ENCODE assay signal across 8 cellular contexts in the genomic region with DNA sequence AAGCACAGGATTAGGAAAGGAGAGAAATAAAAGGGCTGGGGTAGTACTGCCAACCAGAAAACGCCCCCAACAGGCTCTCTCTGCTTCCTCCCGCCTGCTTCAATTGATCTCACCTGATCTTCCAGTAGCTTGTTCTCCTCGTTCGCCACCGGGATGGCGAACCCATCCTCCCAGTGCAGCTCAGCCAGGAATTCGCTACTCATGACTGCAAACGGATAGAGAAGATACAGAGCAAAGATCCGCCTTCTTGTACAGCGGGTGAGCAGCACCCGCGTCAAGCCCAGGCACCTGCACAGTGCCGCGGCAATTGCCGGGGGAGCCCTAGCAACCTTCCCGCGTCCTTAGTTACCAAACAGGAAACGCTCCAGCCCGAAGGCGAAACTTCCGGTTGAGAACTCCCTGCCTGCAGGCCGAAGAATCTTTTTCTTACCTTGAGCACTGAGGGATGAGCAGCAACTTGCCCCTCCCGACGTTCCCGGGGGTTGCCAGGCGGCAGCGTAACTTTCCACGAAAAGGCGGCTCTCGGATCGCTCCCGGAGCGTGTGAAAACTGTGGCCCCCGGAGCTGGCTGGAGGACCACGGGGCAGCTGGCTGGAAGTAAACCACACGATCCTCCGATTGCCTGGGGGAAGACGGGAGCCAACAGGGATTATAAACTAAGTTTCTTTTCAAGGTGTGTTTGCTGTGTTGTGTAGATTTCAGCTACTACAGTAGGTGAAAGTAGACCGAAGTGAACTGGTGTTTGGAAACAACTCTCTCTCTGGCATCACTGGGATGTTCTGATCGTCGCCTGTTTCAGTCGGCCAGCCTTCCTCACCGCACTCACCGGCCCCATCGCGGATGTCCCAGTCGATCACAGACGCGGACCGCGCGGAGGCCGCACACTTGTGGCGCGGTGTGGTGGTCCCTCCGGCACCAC. TPM values are rescaled to one million over a fixed set of nuclear protein-coding genes. Genes with fewer than 3 reads are reported as not detected.
DNase-seq lines count a peak whose midpoint lies in the region; ATAC-seq and TF ChIP-seq lines count a peak whose summit lies in the region.

A gene (minus strand): TSS at position 312 of the 919 bp plus-strand sequence. CDS start 109 bp downstream, at position 203.

- CTCF ChIA-PET in BJ (lab: Yijun Ruan, JAX), result interaction anchor here (0.5 to 0.7 kb wide), 4 partner anchors 19 to 1908 kb away, joined by 3 read pairs; no protein-coding TSS in a partner anchor

- POLR2A ChIA-PET in BJ (lab: Charles Lee), result no interaction called here

- H3K36me3 ChIP-seq in BJ (ENCODE audit: control insufficient read depth, insufficient read depth, low read length), result no peaks in the 10 kb centered on the region

- no peak for TF ChIP-seq CTCF in BJ (IDR thresholded peaks at IDR 0.05; ENCODE audit: insufficient read depth, low read depth, low read length)

- H3K4me3 ChIP-seq in BJ (ENCODE audit: low read depth, low read length), result peak within 1 kb of the TSS; percentile 70

- ATAC-seq in HG03439 (IDR thresholded peaks at IDR 0.05; ENCODE audit: unreplicated experiment) (peak; percentile 98), esophagus mucosa (peak; percentile 72)

- DNase-seq in BJ (ENCODE audit: low read depth) (peak; percentile 4), GM19240 (ENCODE audit: insufficient read length, low spot score) (peak; percentile 36), NCI-H748 (lab: John Stamatoyannopoulos, UW; ENCODE audit: unreplicated experiment) (peak; percentile 89), activated T-cell treated with anti-CD3 and anti-CD28 coated beads for 24 hours (ENCODE audit: low read depth) (peak; percentile 75), myocyte (ENCODE audit: low read depth) (peak; percentile 62)
- peak; percentile 31 to 36 for DNase-seq in stimulated activated CD8-positive, alpha-beta memory T cell treated with anti-CD3 and anti-CD28 coated beads, Interleukin-7, amount 100 ng/mL, for 4 hours (ENCODE audit: low read depth in 2 of 2)

- 0 out of 2 replicates have a peak, but pooled peaks cover 4% of the 10 kb centered on the region for H3K27me3 ChIP-seq in BJ (ENCODE audit: control insufficient read depth, insufficient read depth, low read length)

RNA-seq across cellular contexts. Expression of the gene that starts here (rescaled TPM):
- polyA plus RNA-seq in BJ (2011; rRNA removed), result not detected in 2 replicates
- polyA minus RNA-seq in BJ (2011; rRNA and poly(A)+ RNA removed), result not detected in 2 replicates
- total RNA-seq in esophagus mucosa, result not detected
- 0.05 TPM in 1 of 2 replicates, not detected in the other for total RNA-seq in myocyte
- polyA plus RNA-seq in myocyte (2012), result not detected

Comparison
In these comparisons a context has a peak if more than half of its experiments do, and no peak if none do; other contexts are left out.
1. Peak in every context shown above with its lines: DNase-seq, ATAC-seq and H3K4me3 ChIP-seq.
2. Peak in DNase-seq and H3K4me3 ChIP-seq in BJ; RNA of the gene not detected or under 1 TPM.
3. Peak in ATAC-seq in esophagus mucosa; RNA of the gene not detected or under 1 TPM.
4. Peak in DNase-seq in myocyte; RNA of the gene not detected or under 1 TPM.
5. DNase-seq: peak in every context shown above with its lines; median percentile 89 in NCI-H748; 75 in activated T-cell treated with anti-CD3 and anti-CD28 coated beads for 24 hours; 62 in myocyte; 36 in GM19240; 34 in stimulated activated CD8-positive, alpha-beta memory T cell treated with anti-CD3 and anti-CD28 coated beads, Interleukin-7, amount 100 ng/mL, for 4 hours; 4 in BJ.